ENCODE assay signal across 14 cellular contexts in the genomic region with DNA sequence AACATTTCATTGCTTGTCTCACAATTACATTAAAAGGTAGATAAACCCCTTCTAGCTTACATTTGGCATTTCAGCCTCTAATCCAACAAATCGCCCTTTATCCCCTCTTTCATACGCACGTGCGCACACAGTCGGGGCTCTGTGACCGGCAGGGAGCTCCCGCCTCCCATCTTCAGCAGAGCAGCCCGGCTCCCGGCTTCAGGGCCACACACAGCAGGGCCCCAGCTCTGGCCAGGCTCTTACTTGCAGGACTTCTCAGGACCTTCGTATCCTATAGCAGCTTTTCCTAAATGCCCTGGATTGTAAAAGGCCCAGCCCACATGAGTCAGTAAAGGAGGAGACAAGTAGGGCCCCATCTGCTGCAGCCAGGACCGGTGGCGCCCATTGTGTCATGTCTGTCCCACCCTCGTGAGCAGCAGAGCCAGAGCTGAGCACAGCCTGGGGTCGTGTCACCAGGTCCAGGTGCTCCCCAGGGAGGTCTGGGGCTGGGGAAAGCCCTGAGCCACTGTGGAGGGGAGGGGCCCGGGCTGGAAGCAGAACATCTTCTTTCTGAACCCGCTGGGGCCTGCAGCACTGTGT.
"Had no signal": no experiment of that assay in that cellular context is flagged by ENCODE, and none has a peak within 500 bp of the region (broad histone marks: within the 10 kb centered on the region; RNA-seq: fewer than 3 reads in every experiment).

No MANE protein-coding gene starts in this region.

- ATAC-seq: activated CD8-positive, alpha-beta T cell treated with anti-CD3 and anti-CD28 coated beads, Interleukin-2, amount 10 ng/mL, durations not matched to agents 7 days and 5 days; body of pancreas; mucosa of descending colon; right lobe of liver had no signal

- DNase-seq: activated CD4-positive, alpha-beta T cell treated with anti-CD3 and anti-CD28 coated beads, Interleukin-2, amount 10 ng/mL, durations not matched to agents 7 days and 5 days; activated CD4-positive, CD25-positive, alpha-beta regulatory T cell treated with anti-CD3 and anti-CD28 coated beads, Interleukin-2, amount 50 U/mL, for 72 hours; activated CD8-positive, alpha-beta T cell treated with anti-CD3 and anti-CD28 coated beads, Interleukin-2, amount 10 ng/mL, durations not matched to agents 7 days and 5 days; activated gamma-delta T cell; anterior cingulate cortex; body of pancreas; kidney; mesenchymal stem cell; mucosa of descending colon; nephron progenitor cell; occipital lobe; right lobe of liver; stimulated activated CD4-positive, alpha-beta T cell treated with anti-CD3 and anti-CD28 coated beads, Interleukin-1b, Interleukin-23, amount 100 ng/mL, for 48 hours; transverse colon had no signal
